ENCODE assay signal across 22 cellular contexts in genomic region chr1:68308034-68308433, GRCh38.
DNase-seq lines count a peak whose midpoint lies in the region; ATAC-seq, FAIRE-seq and TF ChIP-seq lines count a peak whose summit lies in the region.
"Had no signal": no experiment of that assay in that cellular context is flagged by ENCODE, and none has a peak within 500 bp of the region (broad histone marks: within the 10 kb centered on the region; RNA-seq: fewer than 3 reads in every experiment).

No MANE protein-coding gene starts in this region.

- peaks cover 4% of the 10 kb centered on the region for H3K4me1 Mint-ChIP-seq in astrocyte (ENCODE audit: low read depth, unreplicated experiment)
- H3K4me1 Mint-ChIP-seq: stimulated activated naive B cell treated with anti-CD40 and anti-IgM and Interleukin-4, amounts not matched to agents 10 μg/mL and 1 μg/mL and 100 μg/mL, for 72 hours had no signal

- H3K9ac ChIP-seq in astrocyte (ENCODE audit: low read length): no peak overlapping the region

- H3K4me1 ChIP-seq in astrocyte (ENCODE audit: insufficient read depth, low read length) (no peaks in the 10 kb centered on the region), pancreas (peaks cover 9 to 22% (median 9%) of the 10 kb centered on the region in 3 donors)

- ATAC-seq in pancreas (peak; percentile 89 to 96 (median 94)), HG03521 (IDR thresholded peaks at IDR 0.05; ENCODE audit: unreplicated experiment) (no peak)
- ATAC-seq: activated CD4-positive, CD25-positive, alpha-beta regulatory T cell treated with anti-CD3 and anti-CD28 coated beads, Interleukin-2, amount 50 U/mL, for 24 hours; activated CD8-positive, alpha-beta T cell treated with anti-CD3 and anti-CD28 coated beads for 36 hours; HCT116; mucosa of descending colon; stimulated activated naive B cell treated with anti-CD40 and anti-IgM and Interleukin-4, amounts not matched to agents 10 μg/mL and 1 μg/mL and 100 μg/mL, for 72 hours had no signal

- no peaks in the 10 kb centered on the region for H4K20me1 ChIP-seq in astrocyte (ENCODE audit: insufficient read depth, low read length)

- H3K27ac ChIP-seq in astrocyte (ENCODE audit: low read depth, low read length) (no peak overlapping the region), pancreas (peak overlapping the region in 3 of 4 donors; percentile 41 to 77 (median 75)), substantia nigra (ENCODE audit: low read depth, low read length, poor library complexity, severe bottlenecking) (no peak overlapping the region)

- no peak overlapping the region for H3K4me2 ChIP-seq in astrocyte (ENCODE audit: low read length)

- H3K36me3 ChIP-seq in astrocyte (ENCODE audit: insufficient read depth, low read length): no peaks in the 10 kb centered on the region
- no peaks in the 10 kb centered on the region for H3K36me3 ChIP-seq in pancreas

- intact Hi-C loops in pancreas (cut with DNase I): loop anchor here in 1 of 3 donors (10.0 kb wide), 1 partner anchor 73 kb away; the partner anchor contains the start of gene WLS

- no peak overlapping the region for H2AFZ ChIP-seq in astrocyte (ENCODE audit: low read depth, low read length)

- H3K36me3 Mint-ChIP-seq in astrocyte (ENCODE audit: low read depth, unreplicated experiment): no peaks in the 10 kb centered on the region
- H3K36me3 Mint-ChIP-seq: stimulated activated naive B cell treated with anti-CD40 and anti-IgM and Interleukin-4, amounts not matched to agents 10 μg/mL and 1 μg/mL and 100 μg/mL, for 72 hours had no signal

- peak; percentile 19 for DNase-seq in NCI-H1105 treated with DMSO at 0.1 percent for 48 hours (lab: John Stamatoyannopoulos, UW)
- no peak for DNase-seq in NCI-H1105 (lab: John Stamatoyannopoulos, UW)
- peak; percentile 59 for DNase-seq in DMS53 treated with DMSO at 0.1 percent for 48 hours (lab: John Stamatoyannopoulos, UW; ENCODE audit: unreplicated experiment)
- no peak for DNase-seq in astrocyte (ENCODE audit: low read depth)
- peak in 2 of 6 donors; percentile 45 to 47 for DNase-seq in pancreas
- DNase-seq in substantia nigra (lab: John Stamatoyannopoulos, UW): no peak
- DNase-seq in NK-92 treated with Interleukin-12 subunit alpha and Interleukin-12 subunit beta, amount 100 ng/mL, for 24 hours (lab: John Stamatoyannopoulos, UW): no peak
- DNase-seq: activated CD8-positive, alpha-beta T cell treated with anti-CD3 and anti-CD28 coated beads for 36 hours; activated gamma-delta T cell; DMS79 treated with DMSO at 0.1 percent for 48 hours; IMR-90; mucosa of descending colon; NCI-H2081 treated with DMSO at 0.1 percent for 48 hours; NCI-H82; SIG-M5; stimulated activated CD4-positive, alpha-beta T cell treated with anti-CD3 and anti-CD28 coated beads, Interleukin-2, amount 100 ng/mL, for 48 hours; stimulated activated naive B cell treated with anti-CD40 and anti-IgM and Interleukin-4, amounts not matched to agents 10 μg/mL and 1 μg/mL and 100 μg/mL, for 72 hours; trophoblast cell had no signal

- no peaks in the 10 kb centered on the region for H3K9me3 Mint-ChIP-seq in astrocyte (ENCODE audit: unreplicated experiment)
- H3K9me3 Mint-ChIP-seq: stimulated activated naive B cell treated with anti-CD40 and anti-IgM and Interleukin-4, amounts not matched to agents 10 μg/mL and 1 μg/mL and 100 μg/mL, for 72 hours had no signal

- TF ChIP-seq CTCF in astrocyte (IDR thresholded peaks at IDR 0.05; ENCODE audit: insufficient read depth, low read depth, low read length) (no peak), pancreas (IDR thresholded peaks at IDR 0.05) (no peak)

- H3K4me3 ChIP-seq in astrocyte (ENCODE audit: insufficient read depth, low read depth, low read length) (no peak overlapping the region), pancreas (no peak overlapping the region)
- H3K4me3 ChIP-seq: mucosa of descending colon had no signal

- H3K9me3 ChIP-seq in astrocyte (ENCODE audit: insufficient read depth, low read depth, low read length): no peaks in the 10 kb centered on the region
- H3K9me3 ChIP-seq in pancreas: no peaks in the 10 kb centered on the region
- H3K9me3 ChIP-seq: mucosa of descending colon had no signal

- H3K4me3 Mint-ChIP-seq in astrocyte (ENCODE audit: unreplicated experiment): no peak overlapping the region
- H3K4me3 Mint-ChIP-seq: activated CD8-positive, alpha-beta T cell treated with anti-CD3 and anti-CD28 coated beads for 36 hours; stimulated activated naive B cell treated with anti-CD40 and anti-IgM and Interleukin-4, amounts not matched to agents 10 μg/mL and 1 μg/mL and 100 μg/mL, for 72 hours had no signal

- H3K27ac Mint-ChIP-seq in astrocyte (ENCODE audit: unreplicated experiment): peak overlapping the region; percentile 19
- H3K27ac Mint-ChIP-seq: activated CD8-positive, alpha-beta T cell treated with anti-CD3 and anti-CD28 coated beads for 36 hours; stimulated activated naive B cell treated with anti-CD40 and anti-IgM and Interleukin-4, amounts not matched to agents 10 μg/mL and 1 μg/mL and 100 μg/mL, for 72 hours had no signal

- 20 to 30% methylated on average over 1 of the region's 1 CpG for WGBS in pancreas, 2 donors

- FAIRE-seq in astrocyte (lab: Jason Lieb, UNC) (no peak), pancreas (lab: Jason Lieb, UNC) (no peak)
- FAIRE-seq: bronchial epithelial cell had no signal

- no peaks in the 10 kb centered on the region for H3K79me2 ChIP-seq in astrocyte (ENCODE audit: insufficient read depth, low read length)

- H3K27me3 ChIP-seq in astrocyte (ENCODE audit: insufficient read depth, low read length): peaks cover 8% of the 10 kb centered on the region
- H3K27me3 ChIP-seq in pancreas: no peaks in the 10 kb centered on the region

- H3K27me3 Mint-ChIP-seq in astrocyte (ENCODE audit: low read depth, unreplicated experiment): no peaks in the 10 kb centered on the region
- H3K27me3 Mint-ChIP-seq: activated CD8-positive, alpha-beta T cell treated with anti-CD3 and anti-CD28 coated beads for 36 hours; stimulated activated naive B cell treated with anti-CD40 and anti-IgM and Interleukin-4, amounts not matched to agents 10 μg/mL and 1 μg/mL and 100 μg/mL, for 72 hours had no signal

Comparison
In these comparisons a context has a peak if more than half of its experiments do, and no peak if none do; other contexts are left out.
1. DNase-seq: peak in NCI-H1105 treated with DMSO at 0.1 percent for 48 hours (single experiment) and DMS53 treated with DMSO at 0.1 percent for 48 hours (single experiment); none in NCI-H1105 (single experiment), astrocyte (single experiment), substantia nigra (0 of 49) and NK-92 treated with Interleukin-12 subunit alpha and Interleukin-12 subunit beta, amount 100 ng/mL, for 24 hours (single experiment).
2. H3K27ac ChIP-seq: peak in pancreas (3 of 4); none in astrocyte (single experiment) and substantia nigra (single experiment).